8 cellular contexts compared by ENCODE assay signal in genomic region chr4:119212964-119213606, GRCh38.
DNase-seq lines count a peak whose midpoint lies in the region; ATAC-seq and TF ChIP-seq lines count a peak whose summit lies in the region.

No MANE protein-coding gene starts in this region.

- peak overlapping the region; percentile 95 for H3K27ac Mint-ChIP-seq in T-helper 1 cell treated with Interleukin-12 subunit alpha and Interleukin-12 subunit beta and Interleukin-4 antibody, amounts not matched to agents 30 μg/mL and 1 μg/mL, for 36 hours

- peak overlapping the region; percentile 97 for H3K9ac ChIP-seq in rectal smooth muscle tissue (ENCODE audit: low read length)

- DNase-seq in NCI-H1092 treated with DMSO at 0.1 percent for 48 hours (lab: John Stamatoyannopoulos, UW) = peak; percentile 85
- peak; percentile 91 for DNase-seq in astrocyte of the cerebellum (ENCODE audit: low read depth)
- DNase-seq in hippocampal formation (lab: John Stamatoyannopoulos, UW) = peak; percentile 44 to 54
- DNase-seq in OCI-M2 (lab: John Stamatoyannopoulos, UW; ENCODE audit: unreplicated experiment) = no peak

- H3K4me3 ChIP-seq in astrocyte of the cerebellum (ENCODE audit: low read depth, low read length) (peak overlapping the region; percentile 74), rectal smooth muscle tissue (ENCODE audit: low read length) (peak overlapping the region; percentile 99)

- no peaks in the 10 kb centered on the region for H3K9me3 Mint-ChIP-seq in T-helper 1 cell treated with Interleukin-12 subunit alpha and Interleukin-12 subunit beta and Interleukin-4 antibody, amounts not matched to agents 30 μg/mL and 1 μg/mL, for 36 hours

- TF ChIP-seq CTCF in GM12873 (IDR thresholded peaks at IDR 0.05; ENCODE audit: insufficient read depth, low read depth, low read length, missing control alignments) (peak; percentile 46), astrocyte of the cerebellum (IDR thresholded peaks at IDR 0.05; ENCODE audit: low read depth, low read length, missing control alignments) (peak; percentile 51)

- no peaks in the 10 kb centered on the region for H3K27me3 ChIP-seq in rectal smooth muscle tissue (ENCODE audit: control insufficient read depth, insufficient read depth, low read length)

- peak; percentile 45 for ATAC-seq in HG02623 (IDR thresholded peaks at IDR 0.05; ENCODE audit: unreplicated experiment)

- peaks cover 10% of the 10 kb centered on the region for H3K27me3 Mint-ChIP-seq in T-helper 1 cell treated with Interleukin-12 subunit alpha and Interleukin-12 subunit beta and Interleukin-4 antibody, amounts not matched to agents 30 μg/mL and 1 μg/mL, for 36 hours (ENCODE audit: low read depth)

- peak overlapping the region; percentile 94 for H3K27ac ChIP-seq in rectal smooth muscle tissue (ENCODE audit: low read depth, low read length)

- H3K36me3 ChIP-seq in rectal smooth muscle tissue (ENCODE audit: control insufficient read depth, insufficient read depth, low read length) = peaks cover 3% of the 10 kb centered on the region

- peaks cover 28% of the 10 kb centered on the region for H3K4me1 Mint-ChIP-seq in T-helper 1 cell treated with Interleukin-12 subunit alpha and Interleukin-12 subunit beta and Interleukin-4 antibody, amounts not matched to agents 30 μg/mL and 1 μg/mL, for 36 hours (ENCODE audit: low read depth)

- in situ Hi-C loops in astrocyte of the cerebellum (cut with HindIII; ENCODE audit: low sequenced_read_pairs) = no loop called here

- peaks cover 4% of the 10 kb centered on the region for H3K4me1 ChIP-seq in rectal smooth muscle tissue (ENCODE audit: control insufficient read depth, insufficient read depth, low read length)

- H3K36me3 Mint-ChIP-seq in T-helper 1 cell treated with Interleukin-12 subunit alpha and Interleukin-12 subunit beta and Interleukin-4 antibody, amounts not matched to agents 30 μg/mL and 1 μg/mL, for 36 hours (ENCODE audit: low read depth) = peaks cover 7% of the 10 kb centered on the region

- H3K4me3 Mint-ChIP-seq in T-helper 1 cell treated with Interleukin-12 subunit alpha and Interleukin-12 subunit beta and Interleukin-4 antibody, amounts not matched to agents 30 μg/mL and 1 μg/mL, for 36 hours = peak overlapping the region; percentile 98
